In genomic region chr10:95275726-95276366, GRCh38 we compare ENCODE assay signal across 13 cellular contexts. TPM values are rescaled to one million over a fixed set of nuclear protein-coding genes. Genes with fewer than 3 reads are reported as not detected.
DNase-seq lines count a peak whose midpoint lies in the region; ATAC-seq and TF ChIP-seq lines count a peak whose summit lies in the region.
"Had no signal": no experiment of that assay in that cellular context is flagged by ENCODE, and none has a peak within 500 bp of the region (broad histone marks: within the 10 kb centered on the region; RNA-seq: fewer than 3 reads in every experiment).

No MANE protein-coding gene starts in this region.

- peaks cover 0 to 6% of the 10 kb centered on the region in 2 donors for H3K36me3 ChIP-seq in psoas muscle (ENCODE audit: insufficient read depth in 1 of 2, low read depth in 1 of 2)
- H3K36me3 ChIP-seq in neuronal stem cell (replicated peaks in 1 of 2; ENCODE audit: control insufficient read depth in 2 of 2, insufficient read depth in 2 of 2, low read length in 2 of 2): no peaks in the 10 kb centered on the region

- H3K4me3 Mint-ChIP-seq in natural killer cell treated with Interleukin-12 subunit alpha and Interleukin-12 subunit beta and Interleukin-15 and Interleukin-18, amount 100 ng/mL, for 72 hours: no peak overlapping the region

- no peak overlapping the region for H3K23ac ChIP-seq in neuronal stem cell (ENCODE audit: low read depth, low read length, poor library complexity)

- H3K4me1 ChIP-seq in psoas muscle: peaks cover 67% of the 10 kb centered on the region
- peaks cover 0 to 9% of the 10 kb centered on the region in 2 donors for H3K4me1 ChIP-seq in neuronal stem cell (ENCODE audit: control insufficient read depth in 2 of 2, insufficient read depth in 1 of 2, low read depth in 1 of 2, low read length in 2 of 2)

- no peak overlapping the region for H2BK120ac ChIP-seq in neuronal stem cell (ENCODE audit: low read depth, low read length)

- 74 to 90% (median 77%) methylated on average over 1 of the region's 1 CpG for WGBS in psoas muscle, 3 donors
- WGBS in neuronal stem cell (ENCODE audit: extremely low coverage in 2 of 2, insufficient read length in 2 of 2, insufficient replicate concordance in 1 of 2), 2 donors: no CpG with 5 or more reads among the region's 1 CpG

- H3K79me1 ChIP-seq in neuronal stem cell (ENCODE audit: low read depth, low read length): no peaks in the 10 kb centered on the region

- no peak overlapping the region for H3K18ac ChIP-seq in neuronal stem cell (ENCODE audit: low read length)

- H3K36me3 Mint-ChIP-seq in natural killer cell treated with Interleukin-12 subunit alpha and Interleukin-12 subunit beta and Interleukin-15 and Interleukin-18, amount 100 ng/mL, for 72 hours: no peaks in the 10 kb centered on the region

- H3K27ac ChIP-seq in psoas muscle (peak overlapping the region; percentile 70), neuronal stem cell (replicated peaks; ENCODE audit: low read length) (no peak overlapping the region)

- no peak overlapping the region for H4K8ac ChIP-seq in neuronal stem cell (ENCODE audit: low read depth, low read length)

- no peaks in the 10 kb centered on the region for H3K27me3 Mint-ChIP-seq in natural killer cell treated with Interleukin-12 subunit alpha and Interleukin-12 subunit beta and Interleukin-15 and Interleukin-18, amount 100 ng/mL, for 72 hours

- H2BK12ac ChIP-seq in neuronal stem cell (ENCODE audit: low read length): no peak overlapping the region

- intact Hi-C loops in psoas muscle (cut with DNase I): no loop called here

- peak overlapping the region in 1 of 2 donors; percentile 23 for H3K27ac Mint-ChIP-seq in natural killer cell treated with Interleukin-12 subunit alpha and Interleukin-12 subunit beta and Interleukin-15 and Interleukin-18, amount 100 ng/mL, for 72 hours

- H3K9me3 Mint-ChIP-seq in natural killer cell treated with Interleukin-12 subunit alpha and Interleukin-12 subunit beta and Interleukin-15 and Interleukin-18, amount 100 ng/mL, for 72 hours: no peaks in the 10 kb centered on the region

- TF ChIP-seq CTCF in AG10803 (conservative IDR thresholded peaks at IDR 0.05; ENCODE audit: low read length) (no peak), fibroblast of villous mesenchyme (IDR thresholded peaks at IDR 0.05; ENCODE audit: insufficient read depth, low read depth, low read length) (no peak), psoas muscle (IDR thresholded peaks at IDR 0.05) (no peak)

- H3K4me3 ChIP-seq in AG10803 (ENCODE audit: low read length) (no peak overlapping the region), fibroblast of villous mesenchyme (ENCODE audit: low read depth, low read length) (no peak overlapping the region), psoas muscle (peak overlapping the region; percentile 12), neuronal stem cell (ENCODE audit: low read length in 2 of 2) (no peak overlapping the region)

- no peak overlapping the region for H3K4ac ChIP-seq in neuronal stem cell (ENCODE audit: low read length)

- peaks cover 8 to 9% of the 10 kb centered on the region in 2 donors for H3K4me1 Mint-ChIP-seq in natural killer cell treated with Interleukin-12 subunit alpha and Interleukin-12 subunit beta and Interleukin-15 and Interleukin-18, amount 100 ng/mL, for 72 hours (ENCODE audit: low read depth in 2 of 2)

- H2BK5ac ChIP-seq in neuronal stem cell (ENCODE audit: low read length): no peak overlapping the region

- no peaks in the 10 kb centered on the region for H3K27me3 ChIP-seq in psoas muscle (ENCODE audit: insufficient read depth in 3 of 3, low read length in 2 of 3)
- H3K27me3 ChIP-seq in neuronal stem cell (ENCODE audit: control insufficient read depth in 3 of 3, insufficient read depth in 3 of 3, low read depth in 1 of 3, low read length in 3 of 3): no peaks in the 10 kb centered on the region

- DNase-seq in AG10803 (ENCODE audit: low read depth): peak; percentile 53
- peak; percentile 78 for DNase-seq in amniotic epithelial cell (ENCODE audit: low read depth)
- DNase-seq in fibroblast of villous mesenchyme (ENCODE audit: low read depth): peak; percentile 88
- no peak for DNase-seq in psoas muscle
- DNase-seq in neuronal stem cell (ENCODE audit: low spot score): no peak
- no peak for DNase-seq in DMS 273 (lab: John Stamatoyannopoulos, UW; ENCODE audit: unreplicated experiment)
- no peak for DNase-seq in natural killer cell treated with Interleukin-12 subunit alpha and Interleukin-12 subunit beta and Interleukin-15 and Interleukin-18, amount 100 ng/mL, for 72 hours (ENCODE audit: low spot score)
- DNase-seq: Karpas-422, NCI-H510A treated with DMSO at 0.1 percent for 48 hours, nucleus accumbens, SIG-M5 had no signal

- no peak overlapping the region for H3K14ac ChIP-seq in neuronal stem cell (ENCODE audit: low read length)

- H2AK5ac ChIP-seq in neuronal stem cell (ENCODE audit: low read depth, low read length): no peak overlapping the region

- H2BK15ac ChIP-seq in neuronal stem cell (ENCODE audit: low read length): no peak overlapping the region

- no peak overlapping the region for H3K9ac ChIP-seq in neuronal stem cell (ENCODE audit: low read depth, low read length, poor library complexity)

- no peak overlapping the region for H2AFZ ChIP-seq in neuronal stem cell (ENCODE audit: low read length)

- no peak for ATAC-seq in psoas muscle
- ATAC-seq in HG03521 (IDR thresholded peaks at IDR 0.05; ENCODE audit: unreplicated experiment): no peak
- ATAC-seq in natural killer cell treated with Interleukin-12 subunit alpha and Interleukin-12 subunit beta and Interleukin-15 and Interleukin-18, amount 100 ng/mL, for 72 hours: no peak
- ATAC-seq: activated CD4-positive, CD25-positive, alpha-beta regulatory T cell treated with anti-CD3 and anti-CD28 coated beads, Interleukin-2, amount 50 U/mL, for 24 hours had no signal

- H4K91ac ChIP-seq in neuronal stem cell (ENCODE audit: low read depth, low read length, poor library complexity): no peak overlapping the region

- no peak overlapping the region for H3K4me2 ChIP-seq in neuronal stem cell (ENCODE audit: insufficient read depth, low read length, poor library complexity, severe bottlenecking)

- H3K9me3 ChIP-seq in psoas muscle (no peaks in the 10 kb centered on the region), neuronal stem cell (replicated peaks in 1 of 2; ENCODE audit: control insufficient read depth in 2 of 2, insufficient read depth in 1 of 2, low read depth in 1 of 2, low read length in 2 of 2) (no peaks in the 10 kb centered on the region)

RNA-seq across cellular contexts. Expression of gene PDLIM1, which starts 15.0 kb away (rescaled TPM):
- 65.7 and 75.6 TPM in 2 replicates for total RNA-seq in fibroblast of villous mesenchyme
- total RNA-seq in psoas muscle: 100 to 1,000 TPM; 267 to 504 (median 329) TPM
- polyA plus RNA-seq in psoas muscle: 100 to 1,000 TPM in 2 of 3 donors, 10 to 100 TPM in 1; 97.3 to 493 (median 311) TPM
- polyA plus RNA-seq in neuronal stem cell (2013, experiment 1 of 2): 24.2 TPM
- polyA plus RNA-seq in neuronal stem cell (2013, experiment 2 of 2): 22.2 TPM
- total RNA-seq in natural killer cell treated with Interleukin-12 subunit alpha and Interleukin-12 subunit beta and Interleukin-15 and Interleukin-18, amount 100 ng/mL, for 72 hours: 1 to 10 TPM; 2.7 to 6.8 TPM

Comparison
In these comparisons a context has a peak if more than half of its experiments do, and no peak if none do; other contexts are left out.
1. DNase-seq: peak in AG10803 (single experiment), amniotic epithelial cell (single experiment) and fibroblast of villous mesenchyme (single experiment); none in psoas muscle (0 of 2), neuronal stem cell (single experiment), DMS 273 (single experiment) and natural killer cell treated with Interleukin-12 subunit alpha and Interleukin-12 subunit beta and Interleukin-15 and Interleukin-18, amount 100 ng/mL, for 72 hours (single experiment).